ENCODE assay signal across 24 cellular contexts in the genomic region with DNA sequence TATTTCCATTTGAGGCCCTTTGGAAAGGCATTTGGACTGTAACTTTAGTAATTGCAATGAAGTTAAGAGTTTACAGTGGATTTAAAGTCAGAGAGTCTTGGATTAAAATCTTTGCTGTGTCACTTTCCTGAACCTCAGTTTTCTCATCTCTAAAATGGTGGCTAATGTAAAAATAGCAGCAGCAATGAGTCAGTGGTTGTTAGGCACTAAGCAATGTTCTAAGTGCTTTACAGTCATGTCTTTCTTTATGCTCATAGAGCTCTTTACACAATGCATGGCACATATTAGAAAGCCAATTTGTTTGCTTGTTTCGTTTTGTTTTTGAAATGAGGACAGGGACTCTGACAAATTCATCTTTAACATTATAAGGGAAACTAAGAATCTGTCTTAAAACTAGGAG.
"Had no signal": no experiment of that assay in that cellular context is flagged by ENCODE, and none has a peak within 500 bp of the region (broad histone marks: within the 10 kb centered on the region; RNA-seq: fewer than 3 reads in every experiment).

No MANE protein-coding gene starts in this region.

- H3K4me1 ChIP-seq: SJCRH30 had no signal

- H3K36me3 ChIP-seq: MG63, SJCRH30 had no signal

- ATAC-seq: HepG2, Panc1, PC-3, Right ventricle myocardium inferior had no signal

- H3K4me3 ChIP-seq: MG63, SJCRH30, SK-N-MC had no signal

- FAIRE-seq: HepG2 had no signal

- H3K9me3 ChIP-seq: MG63, SJCRH30 had no signal

- H3K27ac ChIP-seq: SJCRH30, SK-N-MC had no signal

- DNase-seq: IMR-90; KG1; MG63; NCI-H1092 treated with DMSO at 0.1 percent for 48 hours; NCI-H1436; NCI-H187; NCI-H2029; NCI-H2081 treated with DMSO at 0.1 percent for 48 hours; NCI-H2171; NCI-H226; NCI-H446; NCI-H510A; NCI-H524 treated with DMSO at 0.1 percent for 48 hours; NCI-H69; NCI-H774; NK-92 treated with Interleukin-12 subunit alpha and Interleukin-12 subunit beta, amount 100 ng/mL, for 24 hours; PC-3; SHP77 treated with DMSO at 0.1 percent for 48 hours; SJCRH30; SW 1271 had no signal

- H3K27me3 ChIP-seq: MG63, SJCRH30 had no signal
